Comparison of ENCODE assay signal across 23 cellular contexts in the genomic region with DNA sequence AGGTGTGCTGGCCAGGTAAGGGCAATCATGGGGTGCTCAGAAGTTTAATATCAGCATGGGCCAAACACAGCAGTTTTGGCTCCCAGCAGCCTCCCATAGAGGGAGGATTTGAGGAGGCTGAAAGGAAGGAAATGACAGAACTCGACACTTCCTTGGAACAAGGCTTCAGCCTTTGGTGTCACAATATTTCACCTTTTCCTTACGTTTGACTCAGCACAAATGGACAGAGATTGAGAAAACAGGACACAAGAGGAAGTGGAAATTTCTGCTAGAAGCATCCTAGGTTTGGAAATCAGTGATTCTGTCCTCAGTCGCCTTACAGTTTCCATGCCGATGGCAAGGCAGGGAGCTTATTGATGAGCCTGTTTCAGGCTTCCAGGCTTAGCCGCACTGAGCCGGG.
DNase-seq lines count a peak whose midpoint lies in the region; ATAC-seq, FAIRE-seq and TF ChIP-seq lines count a peak whose summit lies in the region.
"Had no signal": no experiment of that assay in that cellular context is flagged by ENCODE, and none has a peak within 500 bp of the region (broad histone marks: within the 10 kb centered on the region; RNA-seq: fewer than 3 reads in every experiment).

No MANE protein-coding gene starts in this region.

- H4K20me1 ChIP-seq in HepG2 (ENCODE audit: insufficient read depth, low read length): no peaks in the 10 kb centered on the region

- H3K27ac ChIP-seq in liver (ENCODE audit: low read depth in 1 of 2, low read length in 2 of 2) (no peak overlapping the region), HepG2 (ENCODE audit: extremely low read length, insufficient read depth, low read length) (no peak overlapping the region), spleen (peak overlapping the region in 2 of 8 donors; percentile 36 to 54)
- H3K27ac ChIP-seq: HL-60, RWPE1, SJCRH30 had no signal

- no peak overlapping the region for H2AFZ ChIP-seq in HepG2 (ENCODE audit: low read length)

- BruUV-seq in HepG2 (replicated peaks; lab: Mats Ljungman, UMichigan): no TSS peak

- in situ Hi-C loops in HepG2 (cut with HindIII; ENCODE audit: extremely low pct_ligation_motif_present, low pct_unique_long_range_greater_than_20kb) (no loop called here), G401 (cut with HindIII; ENCODE audit: low sequenced_read_pairs) (no loop called here)

- no peak for ATAC-seq in HepG2
- ATAC-seq: PC-3 had no signal

- DNase-seq in HepG2 (ENCODE audit: low spot score): no peak
- peak; percentile 12 for DNase-seq in globus pallidus (ENCODE audit: low spot score)
- DNase-seq in midbrain (lab: John Stamatoyannopoulos, UW): peak; percentile 8
- no peak for DNase-seq in G401 (ENCODE audit: low spot score)
- DNase-seq in spleen: no peak
- no peak for DNase-seq in activated naive CD4-positive, alpha-beta T cell treated with Interleukin-2 at 50 U/mL for 16 hours
- DNase-seq: C1 segment of cervical spinal cord, DND-41, H7, HFFc6, IMR-90, Karpas-422, NCI-H1417 treated with DMSO at 0.1 percent for 48 hours, NCI-H187 treated with DMSO at 0.1 percent for 48 hours, NCI-H2227 treated with DMSO at 0.1 percent for 48 hours, NCI-H510A treated with DMSO at 0.1 percent for 48 hours, NCI-H774, PC-3, SJCRH30 had no signal

- CTCF ChIA-PET in HepG2 (lab: Yijun Ruan, JAX; ENCODE audit: low intra/inter-chr PET ratio, low total read pairs): no interaction called here

- peak; percentile 28 to 36 for TF ChIP-seq RAD21 in liver (IDR thresholded peaks at IDR 0.05)
- no peak for TF ChIP-seq RAD21 in HepG2 (CRISPR knock-in tag; IDR thresholded peaks at IDR 0.05)

- TF ChIP-seq POLR2A in HepG2 (IDR thresholded peaks at IDR 0.05; ENCODE audit: insufficient read depth in 1 of 2, low read depth in 2 of 2, low read length in 2 of 2) (no peak), spleen (IDR thresholded peaks at IDR 0.05) (no peak)

- FAIRE-seq in HepG2 (lab: Jason Lieb, UNC): no peak
- FAIRE-seq: G401.6 had no signal

- 73% methylated on average over 6 of the region's 6 CpGs for WGBS in liver
- WGBS in HepG2 (ENCODE audit: low lambda C conversion rate): 57% methylated on average over 6 of the region's 6 CpGs
- 53 to 68% (median 59%) methylated on average over 6 of the region's 6 CpGs for WGBS in spleen, 5 donors

- TF ChIP-seq EP300 in HepG2 (IDR thresholded peaks at IDR 0.05; ENCODE audit: low read depth in 2 of 2, low read length in 2 of 2) (no peak), HepG2 (CRISPR knock-in tag; IDR thresholded peaks at IDR 0.05; ENCODE audit: borderline replicate concordance) (no peak)

- H3K36me3 ChIP-seq in liver (ENCODE audit: control insufficient read depth in 4 of 4, insufficient read depth in 3 of 4, low read depth in 1 of 4, low read length in 3 of 4) (no peaks in the 10 kb centered on the region), HepG2 (replicated peaks in 1 of 2; ENCODE audit: control insufficient read depth in 1 of 2, insufficient read depth in 2 of 2, low read length in 2 of 2) (no peaks in the 10 kb centered on the region), spleen (no peaks in the 10 kb centered on the region)
- H3K36me3 ChIP-seq: SJCRH30 had no signal

- no peaks in the 10 kb centered on the region for H3K79me2 ChIP-seq in HepG2 (ENCODE audit: insufficient read depth, low read length)

- no peak overlapping the region for H3K4me2 ChIP-seq in HepG2 (ENCODE audit: low read depth, low read length)

- no peak overlapping the region for H3K9ac ChIP-seq in liver (ENCODE audit: low read depth in 1 of 2, low read length in 2 of 2)
- H3K9ac ChIP-seq in HepG2 (ENCODE audit: insufficient read depth, low read depth, low read length): no peak overlapping the region

- TF ChIP-seq CTCF in liver (IDR thresholded peaks at IDR 0.05; ENCODE audit: low read depth, low read length, missing input control): no peak
- no peak for TF ChIP-seq CTCF in HepG2 (CRISPR knock-in tag; IDR thresholded peaks at IDR 0.05)
- no peak for TF ChIP-seq CTCF in spleen (IDR thresholded peaks at IDR 0.05 in 8 of 11, conservative IDR thresholded peaks at IDR 0.05 in 3 of 11)

- H3K27me3 ChIP-seq in liver (ENCODE audit: control insufficient read depth in 4 of 4, insufficient read depth in 4 of 4, low read length in 3 of 4): no peaks in the 10 kb centered on the region
- H3K27me3 ChIP-seq in HepG2 (ENCODE audit: control insufficient read depth in 1 of 2, insufficient read depth in 2 of 2, low read length in 2 of 2): peaks cover 0 to 21% of the 10 kb centered on the region in 2 experiments; a peak in 3 of 5 replicates
- peaks cover 0 to 8% (median 0%) of the 10 kb centered on the region in 7 donors for H3K27me3 ChIP-seq in spleen (replicated peaks in 1 of 7)
- H3K27me3 ChIP-seq: SJCRH30 had no signal

- H3K4me3 ChIP-seq in liver (ENCODE audit: low read depth in 1 of 3, low read length in 3 of 3) (no peak overlapping the region), HepG2 (replicated peaks in 1 of 3; ENCODE audit: insufficient read depth in 1 of 3, low read depth in 2 of 3, low read length in 3 of 3) (no peak overlapping the region), spleen (no peak overlapping the region)
- H3K4me3 ChIP-seq: SJCRH30 had no signal

- no peaks in the 10 kb centered on the region for H3K9me3 ChIP-seq in liver (ENCODE audit: control insufficient read depth in 4 of 4, low read length in 3 of 4)
- no peaks in the 10 kb centered on the region for H3K9me3 ChIP-seq in HepG2 (ENCODE audit: low read length)
- H3K9me3 ChIP-seq in spleen: no peaks in the 10 kb centered on the region
- H3K9me3 ChIP-seq: SJCRH30 had no signal

- intact Hi-C loops in HepG2 (cut with micrococcal nuclease; ENCODE audit: unreplicated experiment): no loop called here
- intact Hi-C loops in spleen (cut with DNase I; ENCODE audit: low total_unique reads): no loop called here

- H3K4me1 ChIP-seq in liver (ENCODE audit: control insufficient read depth in 4 of 4, insufficient read depth in 4 of 4, low read length in 3 of 4) (no peaks in the 10 kb centered on the region), HepG2 (ENCODE audit: insufficient read depth, low read length) (no peaks in the 10 kb centered on the region), spleen (peaks cover 6 to 45% (median 37%) of the 10 kb centered on the region in 6 donors)
- H3K4me1 ChIP-seq: SJCRH30 had no signal

- POLR2A ChIA-PET in HepG2 (lab: Yijun Ruan, JAX): no interaction called here

TF ChIP-seq in liver, 16 proteins besides CTCF, POLR2A, EP300 and RAD21 (continues in another document):
- TF ChIP-seq HNF4G (IDR thresholded peaks at IDR 0.05) (no peak), GABPA (IDR thresholded peaks at IDR 0.05 in 1 of 2, conservative IDR thresholded peaks at IDR 0.05 in 1 of 2) (no peak), FOXA2 (IDR thresholded peaks at IDR 0.05) (no peak), YY1 (IDR thresholded peaks at IDR 0.05) (no peak), NR2F2 (IDR thresholded peaks at IDR 0.05) (peak; percentile 42)
- TF ChIP-seq, protein P1, sequence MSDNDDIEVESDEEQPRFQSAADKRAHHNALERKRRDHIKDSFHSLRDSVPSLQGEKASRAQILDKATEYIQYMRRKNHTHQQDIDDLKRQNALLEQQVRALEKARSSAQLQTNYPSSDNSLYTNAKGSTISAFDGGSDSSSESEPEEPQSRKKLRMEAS (IDR thresholded peaks at IDR 0.05): peak; percentile 66
- TF ChIP-seq, protein P2, sequence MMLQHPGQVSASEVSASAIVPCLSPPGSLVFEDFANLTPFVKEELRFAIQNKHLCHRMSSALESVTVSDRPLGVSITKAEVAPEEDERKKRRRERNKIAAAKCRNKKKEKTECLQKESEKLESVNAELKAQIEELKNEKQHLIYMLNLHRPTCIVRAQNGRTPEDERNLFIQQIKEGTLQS (IDR thresholded peaks at IDR 0.05): no peak

TF ChIP-seq in HepG2, 621 proteins besides CTCF, POLR2A, EP300 and RAD21:
- TF ChIP-seq, protein P3, sequence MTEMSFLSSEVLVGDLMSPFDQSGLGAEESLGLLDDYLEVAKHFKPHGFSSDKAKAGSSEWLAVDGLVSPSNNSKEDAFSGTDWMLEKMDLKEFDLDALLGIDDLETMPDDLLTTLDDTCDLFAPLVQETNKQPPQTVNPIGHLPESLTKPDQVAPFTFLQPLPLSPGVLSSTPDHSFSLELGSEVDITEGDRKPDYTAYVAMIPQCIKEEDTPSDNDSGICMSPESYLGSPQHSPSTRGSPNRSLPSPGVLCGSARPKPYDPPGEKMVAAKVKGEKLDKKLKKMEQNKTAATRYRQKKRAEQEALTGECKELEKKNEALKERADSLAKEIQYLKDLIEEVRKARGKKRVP (CRISPR knock-in tag; IDR thresholded peaks at IDR 0.05): no peak
- TF ChIP-seq ZNF572 (CRISPR knock-in tag; IDR thresholded peaks at IDR 0.05): no peak
- TF ChIP-seq HES4 (CRISPR knock-in tag; IDR thresholded peaks at IDR 0.05; ENCODE audit: borderline replicate concordance): no peak

Comparison
In these comparisons a context has a peak if more than half of its experiments do, and no peak if none do; other contexts are left out.
1. DNase-seq: peak in globus pallidus (single experiment) and midbrain (single experiment); none in HepG2 (single experiment), G401 (single experiment), spleen (single experiment) and activated naive CD4-positive, alpha-beta T cell treated with Interleukin-2 at 50 U/mL for 16 hours (single experiment).